ENCODE assay signal across 1 cellular context in the genomic region with DNA sequence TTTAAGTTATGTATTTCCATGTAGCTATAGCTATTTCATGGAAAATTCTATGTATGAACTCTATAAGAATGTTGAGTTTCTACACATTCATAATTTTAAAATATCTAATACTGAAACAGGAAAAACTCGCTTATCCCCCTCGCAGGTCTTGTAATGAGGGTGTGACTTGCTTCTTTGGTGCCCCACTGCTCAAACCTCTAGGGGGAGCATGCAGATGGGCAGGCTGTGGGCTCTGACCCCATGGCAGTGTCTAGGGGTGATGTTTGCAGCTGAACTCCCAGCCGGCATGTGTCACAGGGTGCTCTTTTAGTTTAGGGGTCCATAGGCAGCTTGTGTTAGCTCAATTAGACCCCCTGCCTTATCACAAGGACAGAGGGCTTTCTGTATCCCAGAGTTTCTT.
TF ChIP-seq lines count a peak whose summit lies in the region.

No MANE protein-coding gene starts in this region.

TF ChIP-seq in GM23338, 12 proteins besides CTCF, POLR2A, EP300 and RAD21 (continued from another document):
- TF ChIP-seq EZH2phosphoT487 (IDR thresholded peaks at IDR 0.05; ENCODE audit: unreplicated experiment): no peak
- TF ChIP-seq JUNB (IDR thresholded peaks at IDR 0.05; ENCODE audit: unreplicated experiment): no peak
